In genomic region chr7:156515911-156516790, GRCh38 we compare ENCODE assay signal across 17 cellular contexts.
DNase-seq lines count a peak whose midpoint lies in the region; ATAC-seq and TF ChIP-seq lines count a peak whose summit lies in the region.
"Had no signal": no experiment of that assay in that cellular context is flagged by ENCODE, and none has a peak within 500 bp of the region (broad histone marks: within the 10 kb centered on the region; RNA-seq: fewer than 3 reads in every experiment).

No MANE protein-coding gene starts in this region.

- H3K79me2 ChIP-seq in smooth muscle cell (ENCODE audit: low read depth) = no peaks in the 10 kb centered on the region

- H3K4me1 ChIP-seq in colonic mucosa (no peaks in the 10 kb centered on the region), smooth muscle cell (ENCODE audit: low read depth) (no peaks in the 10 kb centered on the region), endodermal cell (ENCODE audit: control insufficient read depth, insufficient read depth, low read length) (no peaks in the 10 kb centered on the region)
- H3K4me1 ChIP-seq: tibial artery had no signal

- H3K4me2 ChIP-seq in smooth muscle cell = no peak overlapping the region

- H3K9ac ChIP-seq in colonic mucosa (ENCODE audit: low read depth in 2 of 2, low read length in 2 of 2) (peak overlapping the region in 1 of 2 donors; percentile 52), smooth muscle cell (ENCODE audit: low read depth) (no peak overlapping the region), endodermal cell (ENCODE audit: extremely low read depth, low read length, poor library complexity, severe bottlenecking) (no peak overlapping the region)

- H3F3A ChIP-seq in smooth muscle cell (ENCODE audit: low read depth) = no peaks in the 10 kb centered on the region

- H3K27me3 ChIP-seq in colonic mucosa (no peaks in the 10 kb centered on the region), smooth muscle cell (ENCODE audit: low read depth) (no peaks in the 10 kb centered on the region), endodermal cell (ENCODE audit: control insufficient read depth, insufficient read depth, low read length, poor library complexity, severe bottlenecking) (no peaks in the 10 kb centered on the region)
- H3K27me3 ChIP-seq: tibial artery had no signal

- peak; percentile 67 for DNase-seq in HuH-7 (ENCODE audit: low spot score)
- DNase-seq in colonic mucosa = peak; percentile 56
- DNase-seq in medulla oblongata (ENCODE audit: extremely low spot score) = peak; percentile 58
- no peak for DNase-seq in smooth muscle cell (lab: John Stamatoyannopoulos, UW; ENCODE audit: unreplicated experiment)
- DNase-seq in natural killer cell treated with Interleukin-12 subunit alpha and Interleukin-12 subunit beta and Interleukin-15 and Interleukin-18, amount 100 ng/mL, for 72 hours (ENCODE audit: low spot score) = no peak
- DNase-seq in activated CD4-positive, alpha-beta T cell treated with anti-CD3 and anti-CD28 coated beads for 1 hour = no peak
- no peak for DNase-seq in endodermal cell
- DNase-seq: activated CD4-positive, CD25-positive, alpha-beta regulatory T cell treated with anti-CD3 and anti-CD28 coated beads, Interleukin-2, amount 50 U/mL, for 72 hours; activated CD8-positive, alpha-beta memory T cell treated with anti-CD3 and anti-CD28 coated beads, Interleukin-2, amount 50 U/mL, for 48 hours; cortex of kidney; mesenchymal stem cell; NCI-H1417; NCI-H446; tibial artery had no signal

- intact Hi-C loops in colonic mucosa (cut with DNase I) = no loop called here

- H4K20me1 ChIP-seq in smooth muscle cell (ENCODE audit: low read depth) = no peaks in the 10 kb centered on the region

- H3K27ac ChIP-seq in colonic mucosa (no peak overlapping the region), smooth muscle cell (ENCODE audit: low read depth) (no peak overlapping the region), endodermal cell (ENCODE audit: low read depth, low read length) (no peak overlapping the region)
- H3K27ac ChIP-seq: C4-2B, skin epidermis, tibial artery had no signal

- no peak overlapping the region for H3K27ac Mint-ChIP-seq in natural killer cell treated with Interleukin-12 subunit alpha and Interleukin-12 subunit beta and Interleukin-15 and Interleukin-18, amount 100 ng/mL, for 72 hours
- H3K27ac Mint-ChIP-seq in endodermal cell = no peak overlapping the region
- H3K27ac Mint-ChIP-seq: T-helper 2 cell treated with Interferon-gamma antibody and Interleukin-4, amounts not matched to agents 5 μg/mL and 100 μg/mL, for 36 hours had no signal

- 86% methylated on average over 29 of the region's 29 CpGs for WGBS in smooth muscle cell (ENCODE audit: low lambda C conversion rate)
- 86 to 87% methylated on average over 29 of the region's 29 CpGs for WGBS in endodermal cell (ENCODE audit: insufficient coverage in 1 of 2, insufficient read length in 1 of 2), 2 experiments

- no peak for TF ChIP-seq CTCF in colonic mucosa (IDR thresholded peaks at IDR 0.05)
- TF ChIP-seq CTCF in smooth muscle cell (IDR thresholded peaks at IDR 0.05; ENCODE audit: borderline replicate concordance, insufficient read depth, poor library complexity, severe bottlenecking) = no peak
- no peak for TF ChIP-seq CTCF in endodermal cell (conservative IDR thresholded peaks at IDR 0.05)

- H3K9me3 Mint-ChIP-seq in natural killer cell treated with Interleukin-12 subunit alpha and Interleukin-12 subunit beta and Interleukin-15 and Interleukin-18, amount 100 ng/mL, for 72 hours = peaks cover 4% of the 10 kb centered on the region
- peaks cover 2% of the 10 kb centered on the region for H3K9me3 Mint-ChIP-seq in endodermal cell

- no peak for ATAC-seq in natural killer cell treated with Interleukin-12 subunit alpha and Interleukin-12 subunit beta and Interleukin-15 and Interleukin-18, amount 100 ng/mL, for 72 hours

- peak overlapping the region; percentile 13 for H3K4me3 ChIP-seq in colonic mucosa
- peak overlapping the region; percentile 23 for H3K4me3 ChIP-seq in smooth muscle cell
- H3K4me3 ChIP-seq in endodermal cell (ENCODE audit: low read length) = no peak overlapping the region
- H3K4me3 ChIP-seq: skin epidermis, tibial artery had no signal

- H3K4me3 Mint-ChIP-seq in natural killer cell treated with Interleukin-12 subunit alpha and Interleukin-12 subunit beta and Interleukin-15 and Interleukin-18, amount 100 ng/mL, for 72 hours = no peak overlapping the region
- H3K4me3 Mint-ChIP-seq in endodermal cell = no peak overlapping the region
- H3K4me3 Mint-ChIP-seq: T-helper 2 cell treated with Interferon-gamma antibody and Interleukin-4, amounts not matched to agents 5 μg/mL and 100 μg/mL, for 36 hours had no signal

- H3K36me3 Mint-ChIP-seq in natural killer cell treated with Interleukin-12 subunit alpha and Interleukin-12 subunit beta and Interleukin-15 and Interleukin-18, amount 100 ng/mL, for 72 hours = peaks cover 4% of the 10 kb centered on the region
- H3K36me3 Mint-ChIP-seq in endodermal cell (ENCODE audit: low read depth) = no peaks in the 10 kb centered on the region

- H3K9me3 ChIP-seq in colonic mucosa (no peaks in the 10 kb centered on the region), smooth muscle cell (replicated peaks; ENCODE audit: low read depth) (no peaks in the 10 kb centered on the region), endodermal cell (ENCODE audit: control insufficient read depth, low read length) (no peaks in the 10 kb centered on the region)

- H3K27me3 Mint-ChIP-seq in natural killer cell treated with Interleukin-12 subunit alpha and Interleukin-12 subunit beta and Interleukin-15 and Interleukin-18, amount 100 ng/mL, for 72 hours = peaks cover 3 to 30% of the 10 kb centered on the region in 2 donors
- H3K27me3 Mint-ChIP-seq in endodermal cell (ENCODE audit: insufficient read depth) = no peaks in the 10 kb centered on the region

- no peaks in the 10 kb centered on the region for H3K4me1 Mint-ChIP-seq in natural killer cell treated with Interleukin-12 subunit alpha and Interleukin-12 subunit beta and Interleukin-15 and Interleukin-18, amount 100 ng/mL, for 72 hours (ENCODE audit: low read depth in 2 of 2)
- H3K4me1 Mint-ChIP-seq in endodermal cell = no peaks in the 10 kb centered on the region

- H3K36me3 ChIP-seq in colonic mucosa (no peaks in the 10 kb centered on the region), smooth muscle cell (ENCODE audit: low read depth) (no peaks in the 10 kb centered on the region), endodermal cell (ENCODE audit: control insufficient read depth, insufficient read depth, low read length) (no peaks in the 10 kb centered on the region)
- H3K36me3 ChIP-seq: tibial artery had no signal

- H2AFZ ChIP-seq in smooth muscle cell (ENCODE audit: low read depth) = no peak overlapping the region

Comparison
In these comparisons a context has a peak if more than half of its experiments do, and no peak if none do; other contexts are left out.
1. DNase-seq: peak in HuH-7 (single experiment), colonic mucosa (single experiment) and medulla oblongata (single experiment); none in smooth muscle cell (single experiment), natural killer cell treated with Interleukin-12 subunit alpha and Interleukin-12 subunit beta and Interleukin-15 and Interleukin-18, amount 100 ng/mL, for 72 hours (single experiment), activated CD4-positive, alpha-beta T cell treated with anti-CD3 and anti-CD28 coated beads for 1 hour (single experiment) and endodermal cell (single experiment).